Comparison of ENCODE assay signal across 12 cellular contexts in the genomic region with DNA sequence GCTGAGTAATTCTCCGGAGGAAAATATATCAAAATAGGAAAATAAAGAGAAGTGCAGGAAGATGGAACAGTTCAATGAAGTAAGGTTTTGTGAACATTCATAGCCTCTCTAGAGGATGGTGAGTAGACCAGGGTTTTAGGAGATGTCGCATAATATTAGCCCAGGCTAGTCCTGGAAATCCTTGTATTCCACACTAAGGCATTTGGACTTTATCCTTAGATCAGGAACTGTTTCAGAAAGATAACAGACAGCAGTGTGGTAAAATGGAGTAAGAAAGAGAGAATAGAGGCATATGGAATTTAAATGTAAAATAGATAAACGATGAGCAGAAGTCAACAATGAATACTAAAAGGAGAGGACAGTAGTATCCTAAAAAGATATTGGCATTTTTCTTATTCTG. TPM values are rescaled to one million over a fixed set of nuclear protein-coding genes. Genes with fewer than 3 reads are reported as not detected.
A peak's percentile ranks its signal among the peaks of the same experiment; 100 is the strongest.
DNase-seq lines count a peak whose midpoint lies in the region; ATAC-seq and TF ChIP-seq lines count a peak whose summit lies in the region.
"Had no signal": no experiment of that assay in that cellular context is flagged by ENCODE, and none has a peak within 500 bp of the region (broad histone marks: within the 10 kb centered on the region; RNA-seq: fewer than 3 reads in every experiment).

No MANE protein-coding gene starts in this region.

- POLR2A ChIA-PET in activated CD8-positive, alpha-beta T cell treated with anti-CD3 and anti-CD28 coated beads for 36 hours (lab: Charles Lee) = no interaction called here
- POLR2A ChIA-PET in activated CD8-positive, alpha-beta T cell treated with anti-CD3 and anti-CD28 coated beads, Interleukin-2, amount 10 ng/mL, durations not matched to agents 7 days and 5 days (lab: Charles Lee) = no interaction called here

- H3F3A ChIP-seq in smooth muscle cell (ENCODE audit: low read depth) = peaks cover 5% of the 10 kb centered on the region

- intact Hi-C loops in activated CD8-positive, alpha-beta T cell treated with anti-CD3 and anti-CD28 coated beads for 36 hours (cut with micrococcal nuclease) = no loop called here

- H3K27me3 ChIP-seq in smooth muscle cell (ENCODE audit: low read depth) = no peaks in the 10 kb centered on the region
- H3K27me3 ChIP-seq in effector memory CD4-positive, alpha-beta T cell (replicated peaks; ENCODE audit: control insufficient read depth, insufficient read depth, low read length, poor library complexity, severe bottlenecking) = no peaks in the 10 kb centered on the region
- H3K27me3 ChIP-seq: BLaER1 had no signal

- H3K36me3 Mint-ChIP-seq in activated CD8-positive, alpha-beta T cell treated with anti-CD3 and anti-CD28 coated beads for 36 hours (ENCODE audit: low read depth) = peaks cover 52% of the 10 kb centered on the region
- peaks cover 66% of the 10 kb centered on the region for H3K36me3 Mint-ChIP-seq in activated CD8-positive, alpha-beta T cell treated with anti-CD3 and anti-CD28 coated beads, Interleukin-2, amount 10 ng/mL, durations not matched to agents 7 days and 5 days (ENCODE audit: low read depth)
- peaks cover 13% of the 10 kb centered on the region for H3K36me3 Mint-ChIP-seq in activated naive CD8-positive, alpha-beta T cell
- H3K36me3 Mint-ChIP-seq in activated naive CD8-positive, alpha-beta T cell treated with anti-CD3 and anti-CD28 coated beads, Interleukin-2, amount 50 U/mL, for 24 hours (ENCODE audit: low read depth) = peaks cover 58% of the 10 kb centered on the region

- no peaks in the 10 kb centered on the region for H3K9me3 ChIP-seq in smooth muscle cell (replicated peaks; ENCODE audit: low read depth)
- no peaks in the 10 kb centered on the region for H3K9me3 ChIP-seq in effector memory CD4-positive, alpha-beta T cell (ENCODE audit: control insufficient read depth, low read length)
- H3K9me3 ChIP-seq: BLaER1 had no signal

- no peaks in the 10 kb centered on the region for H3K9me3 Mint-ChIP-seq in activated CD8-positive, alpha-beta T cell treated with anti-CD3 and anti-CD28 coated beads for 36 hours
- no peaks in the 10 kb centered on the region for H3K9me3 Mint-ChIP-seq in activated CD8-positive, alpha-beta T cell treated with anti-CD3 and anti-CD28 coated beads, Interleukin-2, amount 10 ng/mL, durations not matched to agents 7 days and 5 days (ENCODE audit: insufficient read depth)
- no peaks in the 10 kb centered on the region for H3K9me3 Mint-ChIP-seq in activated naive CD8-positive, alpha-beta T cell (ENCODE audit: low read depth)
- H3K9me3 Mint-ChIP-seq in activated naive CD8-positive, alpha-beta T cell treated with anti-CD3 and anti-CD28 coated beads, Interleukin-2, amount 50 U/mL, for 24 hours = no peaks in the 10 kb centered on the region

- H3K79me2 ChIP-seq in smooth muscle cell (ENCODE audit: low read depth) = peaks cover 79% of the 10 kb centered on the region

- peak overlapping the region; percentile 17 for H3K27ac Mint-ChIP-seq in activated CD8-positive, alpha-beta T cell treated with anti-CD3 and anti-CD28 coated beads for 36 hours
- H3K27ac Mint-ChIP-seq in activated CD8-positive, alpha-beta T cell treated with anti-CD3 and anti-CD28 coated beads, Interleukin-2, amount 10 ng/mL, durations not matched to agents 7 days and 5 days = no peak overlapping the region
- H3K27ac Mint-ChIP-seq in activated naive CD8-positive, alpha-beta T cell = peak overlapping the region; percentile 55
- H3K27ac Mint-ChIP-seq in activated naive CD8-positive, alpha-beta T cell treated with anti-CD3 and anti-CD28 coated beads, Interleukin-2, amount 50 U/mL, for 24 hours = no peak overlapping the region

- CTCF ChIA-PET in activated CD8-positive, alpha-beta T cell treated with anti-CD3 and anti-CD28 coated beads for 36 hours (lab: Charles Lee) = no interaction called here
- CTCF ChIA-PET in activated CD8-positive, alpha-beta T cell treated with anti-CD3 and anti-CD28 coated beads, Interleukin-2, amount 10 ng/mL, durations not matched to agents 7 days and 5 days (lab: Charles Lee) = no interaction called here

- H3K4me1 ChIP-seq in smooth muscle cell (ENCODE audit: low read depth) = no peaks in the 10 kb centered on the region
- peaks cover 3% of the 10 kb centered on the region for H3K4me1 ChIP-seq in effector memory CD4-positive, alpha-beta T cell (ENCODE audit: control insufficient read depth, insufficient read depth, low read length, poor library complexity, severe bottlenecking)
- H3K4me1 ChIP-seq: BLaER1 had no signal

- H3K4me3 Mint-ChIP-seq in activated CD8-positive, alpha-beta T cell treated with anti-CD3 and anti-CD28 coated beads for 36 hours = no peak overlapping the region
- no peak overlapping the region for H3K4me3 Mint-ChIP-seq in activated CD8-positive, alpha-beta T cell treated with anti-CD3 and anti-CD28 coated beads, Interleukin-2, amount 10 ng/mL, durations not matched to agents 7 days and 5 days
- no peak overlapping the region for H3K4me3 Mint-ChIP-seq in activated naive CD8-positive, alpha-beta T cell
- no peak overlapping the region for H3K4me3 Mint-ChIP-seq in activated naive CD8-positive, alpha-beta T cell treated with anti-CD3 and anti-CD28 coated beads, Interleukin-2, amount 50 U/mL, for 24 hours

- H4K20me1 ChIP-seq in smooth muscle cell (ENCODE audit: low read depth) = peaks cover 100% of the 10 kb centered on the region

- no peak overlapping the region for H3K4me3 ChIP-seq in smooth muscle cell
- H3K4me3 ChIP-seq in effector memory CD4-positive, alpha-beta T cell (ENCODE audit: insufficient read depth, low read depth, low read length, poor library complexity, severe bottlenecking) = no peak overlapping the region
- H3K4me3 ChIP-seq: BLaER1, GM23248 had no signal

- no peak overlapping the region for H3K4me2 ChIP-seq in smooth muscle cell
- H3K4me2 ChIP-seq: BLaER1 had no signal

- no peak overlapping the region for H2AFZ ChIP-seq in smooth muscle cell (ENCODE audit: low read depth)
- H2AFZ ChIP-seq: GM23248 had no signal

- no peak for ATAC-seq in activated CD8-positive, alpha-beta T cell treated with anti-CD3 and anti-CD28 coated beads for 36 hours
- ATAC-seq in activated CD8-positive, alpha-beta T cell treated with anti-CD3 and anti-CD28 coated beads, Interleukin-2, amount 10 ng/mL, durations not matched to agents 7 days and 5 days = no peak
- ATAC-seq in activated naive CD8-positive, alpha-beta T cell treated with anti-CD3 and anti-CD28 coated beads, Interleukin-2, amount 50 U/mL, for 24 hours = no peak
- peak; percentile 63 for ATAC-seq in left lobe of liver
- no peak for ATAC-seq in HG02798 (IDR thresholded peaks at IDR 0.05; ENCODE audit: poor library complexity, unreplicated experiment)
- ATAC-seq: HCT116 had no signal

- H3K36me3 ChIP-seq in smooth muscle cell (ENCODE audit: low read depth) = peaks cover 64% of the 10 kb centered on the region
- H3K36me3 ChIP-seq in effector memory CD4-positive, alpha-beta T cell (ENCODE audit: control insufficient read depth, insufficient read depth, low read length) = peaks cover 65% of the 10 kb centered on the region

- no peak overlapping the region for H3K9ac ChIP-seq in smooth muscle cell (ENCODE audit: low read depth)
- H3K9ac ChIP-seq: BLaER1, GM23248 had no signal

- H3K27ac ChIP-seq in smooth muscle cell (ENCODE audit: low read depth) = peak overlapping the region; percentile 11
- no peak overlapping the region for H3K27ac ChIP-seq in effector memory CD4-positive, alpha-beta T cell (ENCODE audit: insufficient read depth, low read length, poor library complexity, severe bottlenecking)
- H3K27ac ChIP-seq: 22Rv1, BLaER1, GM23248 had no signal

- no peaks in the 10 kb centered on the region for H3K27me3 Mint-ChIP-seq in activated CD8-positive, alpha-beta T cell treated with anti-CD3 and anti-CD28 coated beads for 36 hours
- H3K27me3 Mint-ChIP-seq in activated CD8-positive, alpha-beta T cell treated with anti-CD3 and anti-CD28 coated beads, Interleukin-2, amount 10 ng/mL, durations not matched to agents 7 days and 5 days (ENCODE audit: low read depth) = no peaks in the 10 kb centered on the region
- H3K27me3 Mint-ChIP-seq in activated naive CD8-positive, alpha-beta T cell = no peaks in the 10 kb centered on the region
- H3K27me3 Mint-ChIP-seq in activated naive CD8-positive, alpha-beta T cell treated with anti-CD3 and anti-CD28 coated beads, Interleukin-2, amount 50 U/mL, for 24 hours = no peaks in the 10 kb centered on the region

- no peak for TF ChIP-seq CTCF in activated CD8-positive, alpha-beta T cell treated with anti-CD3 and anti-CD28 coated beads for 36 hours (IDR thresholded peaks at IDR 0.05)
- TF ChIP-seq CTCF in smooth muscle cell (IDR thresholded peaks at IDR 0.05; ENCODE audit: borderline replicate concordance, insufficient read depth, poor library complexity, severe bottlenecking) = no peak

- peaks cover 29% of the 10 kb centered on the region for H3K4me1 Mint-ChIP-seq in activated CD8-positive, alpha-beta T cell treated with anti-CD3 and anti-CD28 coated beads for 36 hours (ENCODE audit: low read depth)
- H3K4me1 Mint-ChIP-seq in activated CD8-positive, alpha-beta T cell treated with anti-CD3 and anti-CD28 coated beads, Interleukin-2, amount 10 ng/mL, durations not matched to agents 7 days and 5 days (ENCODE audit: low read depth) = peaks cover 3% of the 10 kb centered on the region
- H3K4me1 Mint-ChIP-seq in activated naive CD8-positive, alpha-beta T cell (ENCODE audit: low read depth) = peaks cover 22% of the 10 kb centered on the region
- peaks cover 22% of the 10 kb centered on the region for H3K4me1 Mint-ChIP-seq in activated naive CD8-positive, alpha-beta T cell treated with anti-CD3 and anti-CD28 coated beads, Interleukin-2, amount 50 U/mL, for 24 hours

- no peak for DNase-seq in activated CD8-positive, alpha-beta T cell treated with anti-CD3 and anti-CD28 coated beads for 36 hours
- no peak for DNase-seq in activated CD8-positive, alpha-beta T cell treated with anti-CD3 and anti-CD28 coated beads, Interleukin-2, amount 10 ng/mL, durations not matched to agents 7 days and 5 days
- DNase-seq in activated naive CD8-positive, alpha-beta T cell treated with anti-CD3 and anti-CD28 coated beads, Interleukin-2, amount 50 U/mL, for 24 hours = no peak
- DNase-seq in left lobe of liver (ENCODE audit: low spot score) (no peak), smooth muscle cell (lab: John Stamatoyannopoulos, UW; ENCODE audit: unreplicated experiment) (no peak)
- no peak for DNase-seq in effector memory CD4-positive, alpha-beta T cell
- DNase-seq: GM23248 had no signal

- 99% methylated on average over 3 of the region's 3 CpGs for WGBS in smooth muscle cell (ENCODE audit: low lambda C conversion rate)

RNA-seq across cellular contexts. Expression of gene COPB2, which starts 12.1 kb away (rescaled TPM):
- total RNA-seq in activated CD8-positive, alpha-beta T cell treated with anti-CD3 and anti-CD28 coated beads for 36 hours = 10 to 100 TPM; 81.7 to 83.8 TPM
- total RNA-seq in activated CD8-positive, alpha-beta T cell treated with anti-CD3 and anti-CD28 coated beads, Interleukin-2, amount 10 ng/mL, durations not matched to agents 7 days and 5 days = 10 to 100 TPM; 82.0 to 87.6 TPM
- 60.0 TPM for total RNA-seq in left lobe of liver
- total RNA-seq in smooth muscle cell = 157 and 259 TPM in 2 replicates
- 173 and 194 TPM in 2 replicates for polyA plus RNA-seq in smooth muscle cell

RNA-seq across cellular contexts. Expression of gene MRPS22, which starts 33.6 kb away (rescaled TPM):
- total RNA-seq in activated CD8-positive, alpha-beta T cell treated with anti-CD3 and anti-CD28 coated beads for 36 hours = 10 to 100 TPM; 67.4 to 68.9 TPM
- 10 to 100 TPM; 39.7 to 41.1 TPM for total RNA-seq in activated CD8-positive, alpha-beta T cell treated with anti-CD3 and anti-CD28 coated beads, Interleukin-2, amount 10 ng/mL, durations not matched to agents 7 days and 5 days
- 29.9 TPM for total RNA-seq in left lobe of liver
- 96.0 and 97.2 TPM in 2 replicates for total RNA-seq in smooth muscle cell
- 70.5 and 90.6 TPM in 2 replicates for polyA plus RNA-seq in smooth muscle cell

Comparison
In these comparisons a context has a peak if more than half of its experiments do, and no peak if none do; other contexts are left out.
1. H3K27ac Mint-ChIP-seq: peak in activated CD8-positive, alpha-beta T cell treated with anti-CD3 and anti-CD28 coated beads for 36 hours (single experiment) and activated naive CD8-positive, alpha-beta T cell (single experiment); none in activated CD8-positive, alpha-beta T cell treated with anti-CD3 and anti-CD28 coated beads, Interleukin-2, amount 10 ng/mL, durations not matched to agents 7 days and 5 days (single experiment) and activated naive CD8-positive, alpha-beta T cell treated with anti-CD3 and anti-CD28 coated beads, Interleukin-2, amount 50 U/mL, for 24 hours (single experiment).